Comparison of ENCODE assay signal across 25 cellular contexts in genomic region chr2:42758751-42759150, GRCh38. TPM values are rescaled to one million over a fixed set of nuclear protein-coding genes. Genes with fewer than 3 reads are reported as not detected.
"Had no signal": no experiment of that assay in that cellular context is flagged by ENCODE, and none has a peak within 500 bp of the region (broad histone marks: within the 10 kb centered on the region; RNA-seq: fewer than 3 reads in every experiment).

No MANE protein-coding gene starts in this region.

- H3K79me2 ChIP-seq: parathyroid adenoma had no signal

- H3K4me1 ChIP-seq: parathyroid adenoma, uterus had no signal

- H3K27me3 ChIP-seq: dorsolateral prefrontal cortex, suprapubic skin, transverse colon, upper lobe of right lung, uterus had no signal

- H3K36me3 ChIP-seq: transverse colon, upper lobe of right lung, uterus had no signal

- H3K4me2 ChIP-seq: smooth muscle cell had no signal

- FAIRE-seq: frontal cortex, keratinocyte had no signal

- DNase-seq: dorsolateral prefrontal cortex; effector CD4-positive, alpha-beta T cell; head of caudate nucleus; left ventricle myocardium superior; natural killer cell; stimulated activated CD4-positive, alpha-beta T cell treated with anti-CD3 and anti-CD28 coated beads, Interleukin-12 subunit alpha, Interleukin-12 subunit beta, amount 100 ng/mL, for 4 hours; stimulated activated CD4-positive, alpha-beta T cell treated with anti-CD3 and anti-CD28 coated beads, Interleukin-1b, Interleukin-23, amount 100 ng/mL, for 48 hours; stimulated activated CD4-positive, alpha-beta T cell treated with anti-CD3 and anti-CD28 coated beads, Interleukin-4, amount 100 ng/mL, for 1 hour; stimulated activated CD8-positive, alpha-beta memory T cell treated with anti-CD3 and anti-CD28 coated beads, Interleukin-4, amount 100 ng/mL, for 48 hours; stimulated activated naive CD4-positive, alpha-beta T cell; stimulated activated naive CD8-positive, alpha-beta T cell treated with anti-CD3 and anti-CD28 coated beads, Interleukin-15, amount 100 ng/mL, for 72 hours; transverse colon; upper lobe of right lung; uterus had no signal

- H2AFZ ChIP-seq: parathyroid adenoma had no signal

- H3K9me3 ChIP-seq: suprapubic skin, transverse colon, upper lobe of right lung, uterus had no signal

- H3K9me3 Mint-ChIP-seq: memory B cell; natural killer cell; stimulated activated naive CD8-positive, alpha-beta T cell treated with anti-CD3 and anti-CD28 coated beads, Interleukin-15, amount 100 ng/mL, for 72 hours had no signal

- H3K27ac Mint-ChIP-seq: memory B cell, natural killer cell, progenitor cell of endocrine pancreas had no signal

- H3K9ac ChIP-seq: parathyroid adenoma had no signal

- H3K4me3 ChIP-seq: dorsolateral prefrontal cortex, lung, smooth muscle cell, suprapubic skin, transverse colon, upper lobe of right lung, uterus had no signal

- H3K36me3 Mint-ChIP-seq: natural killer cell had no signal

- H3K4me3 Mint-ChIP-seq: memory B cell; natural killer cell; stimulated activated naive CD8-positive, alpha-beta T cell treated with anti-CD3 and anti-CD28 coated beads, Interleukin-15, amount 100 ng/mL, for 72 hours had no signal

- H3K27ac ChIP-seq: parathyroid adenoma, suprapubic skin, transverse colon, upper lobe of right lung, uterus had no signal

- H3K27me3 Mint-ChIP-seq: memory B cell; progenitor cell of endocrine pancreas; stimulated activated naive CD8-positive, alpha-beta T cell treated with anti-CD3 and anti-CD28 coated beads, Interleukin-15, amount 100 ng/mL, for 72 hours had no signal

- ATAC-seq: left ventricle myocardium superior; natural killer cell; sciatic nerve; stimulated activated naive CD8-positive, alpha-beta T cell treated with anti-CD3 and anti-CD28 coated beads, Interleukin-15, amount 100 ng/mL, for 72 hours; upper lobe of right lung had no signal

RNA-seq across cellular contexts. Expression of gene OXER1, which starts 5.2 kb away (rescaled TPM):
- total RNA-seq: frontal cortex, osteoblast, smooth muscle cell had no signal
- polyA plus RNA-seq: keratinocyte, neural cell had no signal

RNA-seq across cellular contexts. Expression of gene HAAO, which starts 33.6 kb away (rescaled TPM):
- polyA plus RNA-seq: neural cell had no signal
